In the genomic region with DNA sequence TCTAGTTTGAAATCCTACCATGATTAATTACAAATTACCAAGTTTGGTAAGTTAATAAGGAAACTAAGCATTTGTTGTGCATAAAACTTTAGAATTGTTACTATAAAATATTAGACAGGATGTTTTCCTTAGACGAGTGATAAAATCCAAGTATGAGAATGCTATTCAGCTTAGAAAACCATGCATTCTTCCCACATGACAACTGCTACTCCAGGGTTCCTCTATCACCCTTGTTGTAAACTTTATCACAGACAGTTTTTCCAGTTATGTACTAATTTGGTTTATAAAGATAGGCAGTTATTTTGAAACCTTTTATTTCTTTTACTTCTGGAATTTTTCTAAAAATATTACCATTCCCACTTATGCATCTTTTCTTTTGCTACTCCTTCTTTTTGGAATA, we compare ENCODE assay signal across 19 cellular contexts. TPM values are rescaled to one million over a fixed set of nuclear protein-coding genes. Genes with fewer than 3 reads are reported as not detected.
DNase-seq lines count a peak whose midpoint lies in the region; ATAC-seq and TF ChIP-seq lines count a peak whose summit lies in the region.
"Had no signal": no experiment of that assay in that cellular context is flagged by ENCODE, and none has a peak within 500 bp of the region (broad histone marks: within the 10 kb centered on the region; RNA-seq: fewer than 3 reads in every experiment).

No MANE protein-coding gene starts in this region.

- H4K20me1 ChIP-seq in IMR-90 (ENCODE audit: insufficient read depth, low read length) = no peaks in the 10 kb centered on the region
- H4K20me1 ChIP-seq in osteoblast (ENCODE audit: insufficient read depth, low read length) = peaks cover 2% of the 10 kb centered on the region

- no peak overlapping the region for H2BK120ac ChIP-seq in IMR-90 (ENCODE audit: low read depth, low read length)

- H3K18ac ChIP-seq in IMR-90 (ENCODE audit: low read depth, low read length) = no peak overlapping the region

- no peak overlapping the region for H3K14ac ChIP-seq in IMR-90 (replicated peaks; ENCODE audit: low read depth, low read length)

- no peak for TF ChIP-seq CTCF in IMR-90 (conservative IDR thresholded peaks at IDR 0.05; ENCODE audit: low read depth, low read length)
- no peak for TF ChIP-seq CTCF in choroid plexus epithelial cell (conservative IDR thresholded peaks at IDR 0.05; ENCODE audit: low read depth, low read length)
- TF ChIP-seq CTCF in osteoblast (IDR thresholded peaks at IDR 0.05; ENCODE audit: extremely low read depth, low read depth, low read length) = no peak

- H3K27me3 ChIP-seq in IMR-90 (ENCODE audit: control insufficient read depth, insufficient read depth, low read length) (no peaks in the 10 kb centered on the region), osteoblast (ENCODE audit: insufficient read depth, low read length) (no peaks in the 10 kb centered on the region)
- H3K27me3 ChIP-seq: MG63, SJSA1 had no signal

- dilution Hi-C loops in IMR-90 (cut with HindIII; ENCODE audit: low sequenced_read_pairs, unreplicated experiment) = no loop called here

- no peaks in the 10 kb centered on the region for H3K9me3 ChIP-seq in IMR-90 (ENCODE audit: control insufficient read depth, insufficient read depth, low read length)
- no peaks in the 10 kb centered on the region for H3K9me3 ChIP-seq in osteoblast (ENCODE audit: low read depth, low read length)
- H3K9me3 ChIP-seq: MG63, SJSA1 had no signal

- H3K56ac ChIP-seq in IMR-90 (ENCODE audit: extremely low read depth, insufficient read depth, low read length) = no peak overlapping the region

- TF ChIP-seq POLR2A in IMR-90 (IDR thresholded peaks at IDR 0.05; ENCODE audit: low read depth, low read length) = no peak

- peak overlapping the region; percentile 73 for H2BK5ac ChIP-seq in IMR-90 (ENCODE audit: low read depth, low read length, poor library complexity, severe bottlenecking)

- H2BK15ac ChIP-seq in IMR-90 (ENCODE audit: low read depth, low read length) = no peak overlapping the region

- H3K79me2 ChIP-seq in osteoblast (ENCODE audit: insufficient read depth, low read length) = peaks cover 3% of the 10 kb centered on the region

- no peak overlapping the region for H4K91ac ChIP-seq in IMR-90 (ENCODE audit: insufficient read depth, low read depth, low read length)

- in situ Hi-C loops in IMR-90 (cut with MboI; ENCODE audit: low sequenced_read_pairs) = no loop called here

- intact Hi-C loops in IMR-90 (cut with micrococcal nuclease) (no loop called here), Right ventricle myocardium inferior (cut with DNase I) (no loop called here)

- H4K8ac ChIP-seq in IMR-90 (ENCODE audit: low read depth in 2 of 2, low read length in 2 of 2) = no peak overlapping the region; a peak in 1 of 4 replicates

- BruUV-seq in IMR-90 (replicated peaks; lab: Mats Ljungman, UMichigan) = no TSS peak

- no peaks in the 10 kb centered on the region for H3K9me1 ChIP-seq in IMR-90 (ENCODE audit: insufficient read depth, low read length)

- H3K4me2 ChIP-seq in IMR-90 (ENCODE audit: low read depth, low read length) (no peak overlapping the region), osteoblast (ENCODE audit: insufficient read depth, low read length) (no peak overlapping the region)
- H3K4me2 ChIP-seq: PC-9 had no signal

- H3K27ac ChIP-seq in IMR-90 (ENCODE audit: insufficient read depth, low read length) = no peak overlapping the region
- peak overlapping the region; percentile 47 for H3K27ac ChIP-seq in osteoblast (ENCODE audit: low read depth, low read length)
- H3K27ac ChIP-seq: C4-2B, PC-9, SJSA1 had no signal

- no peak overlapping the region for H3K23ac ChIP-seq in IMR-90 (ENCODE audit: low read depth, low read length)

- H2BK20ac ChIP-seq in IMR-90 (ENCODE audit: low read depth, low read length) = no peak overlapping the region

- no CpG with 5 or more reads among the region's 1 CpG for WGBS in IMR-90 (ENCODE audit: extremely low coverage in 2 of 2, insufficient read length in 1 of 2), 2 experiments

- CTCF ChIA-PET in IMR-90 (lab: Yijun Ruan, JAX) = no interaction called here

- peaks cover 26% of the 10 kb centered on the region for H3K36me3 ChIP-seq in IMR-90 (ENCODE audit: control insufficient read depth, insufficient read depth, low read length)
- H3K36me3 ChIP-seq in osteoblast (ENCODE audit: insufficient read depth, low read length) = peaks cover 88% of the 10 kb centered on the region

- no peak overlapping the region for H4K5ac ChIP-seq in IMR-90 (ENCODE audit: low read depth, low read length)

- TF ChIP-seq RAD21 in IMR-90 (IDR thresholded peaks at IDR 0.05; ENCODE audit: low read length) = no peak

- POLR2A ChIA-PET in IMR-90 (lab: Charles Lee; ENCODE audit: unreplicated experiment) = no interaction called here

- no peak overlapping the region for H3K4me3 ChIP-seq in IMR-90 (ENCODE audit: insufficient read depth, low read depth, low read length)
- H3K4me3 ChIP-seq in choroid plexus epithelial cell (ENCODE audit: low read depth, low read length) = no peak overlapping the region
- no peak overlapping the region for H3K4me3 ChIP-seq in osteoblast (ENCODE audit: insufficient read depth, low read length)
- H3K4me3 ChIP-seq: MG63, PC-9, SJSA1 had no signal

- H2AK5ac ChIP-seq in IMR-90 (ENCODE audit: low read depth, low read length) = no peak overlapping the region

- DNase-seq in AG20443 (ENCODE audit: low spot score) (peak; percentile 14), IMR-90 (peak; percentile 62), choroid plexus epithelial cell (ENCODE audit: low read depth) (peak; percentile 56), osteoblast (ENCODE audit: insufficient read length, low spot score, missing footprints) (no peak), AML-193 (lab: John Stamatoyannopoulos, UW) (no peak), Right ventricle myocardium inferior (ENCODE audit: missing footprints) (no peak), GM19240 (ENCODE audit: insufficient read length, low spot score) (no peak)
- DNase-seq: DMS 273 treated with DMSO at 0.1 percent for 48 hours, GOT3, Karpas-422, MG63, NCI-H1092, NCI-H146, NCI-H2081 treated with DMSO at 0.1 percent for 48 hours, NCI-H510A treated with DMSO at 0.1 percent for 48 hours, PC-9 had no signal

- no peak overlapping the region for H3K4ac ChIP-seq in IMR-90 (ENCODE audit: low read depth, low read length)

- H2AFZ ChIP-seq in IMR-90 (replicated peaks; ENCODE audit: low read length, poor library complexity) (no peak overlapping the region), osteoblast (ENCODE audit: low read length) (no peak overlapping the region)
- H2AFZ ChIP-seq: PC-9 had no signal

- no peak overlapping the region for H3K9ac ChIP-seq in IMR-90 (ENCODE audit: low read depth, low read length)

- ATAC-seq in IMR-90 (ENCODE audit: low read depth) (peak; percentile 77), Right ventricle myocardium inferior (no peak), HG02981 (IDR thresholded peaks at IDR 0.05; ENCODE audit: unreplicated experiment) (no peak)

- peaks cover 3 to 7% of the 10 kb centered on the region in 2 experiments; a peak in 1 of 4 replicates for H3K79me1 ChIP-seq in IMR-90 (ENCODE audit: low read depth in 1 of 2, low read length in 2 of 2)

- H2AK9ac ChIP-seq in IMR-90 (replicated peaks; ENCODE audit: low read depth, low read length, poor library complexity) = no peak overlapping the region

- no peaks in the 10 kb centered on the region for H3K4me1 ChIP-seq in IMR-90 (ENCODE audit: control insufficient read depth, insufficient read depth, low read length)
- peaks cover 8% of the 10 kb centered on the region for H3K4me1 ChIP-seq in osteoblast (ENCODE audit: insufficient read depth, low read length)
- H3K4me1 ChIP-seq: SJSA1 had no signal

TF ChIP-seq in IMR-90, 13 proteins besides CTCF, POLR2A, EP300 and RAD21:
- TF ChIP-seq FOS (IDR thresholded peaks at IDR 0.05; ENCODE audit: low read depth, low read length) = no peak

RNA-seq across cellular contexts. Expression of a gene that starts 52.0 kb away (rescaled TPM):
- total RNA-seq in IMR-90 (2012; rRNA removed) = 12.9 and 20.6 TPM in 2 replicates
- 6.9 and 9.5 TPM in 2 replicates for polyA plus RNA-seq in IMR-90 (2012; rRNA removed)
- 1.4 and 1.7 TPM in 2 replicates for polyA plus RNA-seq in IMR-90 (2012; cell fraction: cytosol; rRNA removed)
- polyA plus RNA-seq in IMR-90 (2012; cell fraction: nucleus; rRNA removed; ENCODE audit: low replicate concordance) = 1.3 and 7.2 TPM in 2 replicates
- total RNA-seq in osteoblast = 19.9 and 20.3 TPM in 2 replicates
- total RNA-seq in Right ventricle myocardium inferior = 10.9 TPM

Comparison
In these comparisons a context has a peak if more than half of its experiments do, and no peak if none do; other contexts are left out.
1. DNase-seq: peak in AG20443 (single experiment), IMR-90 (single experiment) and choroid plexus epithelial cell (single experiment); none in osteoblast (single experiment), AML-193 (0 of 2), Right ventricle myocardium inferior (single experiment) and GM19240 (single experiment).